Comparison of ENCODE assay signal across 20 cellular contexts in genomic region chr7:115328018-115328417, GRCh38.
"Had no signal": no experiment of that assay in that cellular context is flagged by ENCODE, and none has a peak within 500 bp of the region (broad histone marks: within the 10 kb centered on the region; RNA-seq: fewer than 3 reads in every experiment).

No MANE protein-coding gene starts in this region.

- H3K4me3 ChIP-seq: spleen, tibial nerve had no signal

- ATAC-seq: activated CD4-positive, alpha-beta T cell treated with anti-CD3 and anti-CD28 coated beads for 36 hours; activated CD8-positive, alpha-beta memory T cell treated with anti-CD3 and anti-CD28 coated beads, Interleukin-2, amount 10 ng/mL, durations not matched to agents 7 days and 5 days; activated CD8-positive, alpha-beta T cell treated with anti-CD3 and anti-CD28 coated beads, Interleukin-2, amount 10 ng/mL, durations not matched to agents 7 days and 5 days; activated naive CD8-positive, alpha-beta T cell treated with anti-CD3 and anti-CD28 coated beads, Interleukin-2, amount 50 U/mL, for 24 hours; left colon; naive thymus-derived CD4-positive, alpha-beta T cell; right cardiac atrium had no signal

- DNase-seq: activated CD4-positive, alpha-beta T cell treated with anti-CD3 and anti-CD28 coated beads for 36 hours; activated CD4-positive, CD25-positive, alpha-beta regulatory T cell; activated CD8-positive, alpha-beta memory T cell treated with anti-CD3 and anti-CD28 coated beads, Interleukin-2, amount 10 ng/mL, durations not matched to agents 7 days and 5 days; activated CD8-positive, alpha-beta T cell treated with anti-CD3 and anti-CD28 coated beads, Interleukin-2, amount 10 ng/mL, durations not matched to agents 7 days and 5 days; activated naive CD8-positive, alpha-beta T cell treated with anti-CD3 and anti-CD28 coated beads, Interleukin-2, amount 50 U/mL, for 24 hours; activated T-cell treated with anti-CD3 and anti-CD28 coated beads, Interleukin-2, amount 50 U/mL, for 48 hours; amygdala; dermis blood vessel endothelial cell; effector CD4-positive, alpha-beta T cell; head of caudate nucleus; hippocampal formation; kidney; left colon; naive thymus-derived CD4-positive, alpha-beta T cell; occipital lobe; right cardiac atrium; spleen; stimulated activated naive CD4-positive, alpha-beta T cell treated with Interleukin-2 at 50 U/mL for 16 hours; T-helper 1 cell had no signal
